Comparison of ENCODE assay signal across 17 cellular contexts in the genomic region with DNA sequence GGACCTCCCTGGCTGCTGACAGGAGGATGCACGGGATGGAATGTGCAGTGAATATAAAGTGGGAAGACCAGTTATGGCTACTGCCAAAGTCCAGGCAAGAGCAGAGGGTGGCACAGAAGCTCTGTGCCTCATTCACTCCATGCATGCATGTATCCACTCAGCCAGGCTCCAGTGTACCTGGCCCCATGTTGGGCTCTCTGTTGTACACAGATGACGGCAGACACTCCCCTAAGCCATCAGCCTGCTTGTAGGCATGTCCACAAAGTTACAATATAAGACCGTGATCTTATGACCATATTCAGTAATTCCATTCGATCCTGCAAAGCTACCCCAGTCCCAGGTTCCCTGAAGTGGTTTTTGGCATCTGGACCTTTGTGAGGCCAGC.
DNase-seq lines count a peak whose midpoint lies in the region; ATAC-seq, FAIRE-seq and TF ChIP-seq lines count a peak whose summit lies in the region.
"Had no signal": no experiment of that assay in that cellular context is flagged by ENCODE, and none has a peak within 500 bp of the region (broad histone marks: within the 10 kb centered on the region; RNA-seq: fewer than 3 reads in every experiment).

No MANE protein-coding gene starts in this region.

- WGBS in esophagus squamous epithelium, 2 donors: 86 to 89% methylated on average over 4 of the region's 4 CpGs

- H3K36me3 ChIP-seq in neutrophil (peaks cover 75% of the 10 kb centered on the region), esophagus squamous epithelium (no peaks in the 10 kb centered on the region)
- H3K36me3 ChIP-seq: BLaER1 had no signal

- no peak for TF ChIP-seq POLR2A in esophagus squamous epithelium (IDR thresholded peaks at IDR 0.05)

- H3K27me3 ChIP-seq in neutrophil: no peaks in the 10 kb centered on the region
- no peaks in the 10 kb centered on the region for H3K27me3 ChIP-seq in esophagus squamous epithelium
- H3K27me3 ChIP-seq: BLaER1 had no signal

- ATAC-seq in HG02678 (IDR thresholded peaks at IDR 0.05; ENCODE audit: unreplicated experiment): no peak

- H3K27ac Mint-ChIP-seq in activated naive CD8-positive, alpha-beta T cell: peak overlapping the region; percentile 22
- H3K27ac Mint-ChIP-seq in activated naive CD8-positive, alpha-beta T cell treated with anti-CD3 and anti-CD28 coated beads for 36 hours: no peak overlapping the region
- H3K27ac Mint-ChIP-seq in endothelial cell (ENCODE audit: unreplicated experiment): no peak overlapping the region
- H3K27ac Mint-ChIP-seq: H9 had no signal

- H3K9me3 Mint-ChIP-seq in activated naive CD8-positive, alpha-beta T cell (ENCODE audit: low read depth): no peaks in the 10 kb centered on the region
- H3K9me3 Mint-ChIP-seq in activated naive CD8-positive, alpha-beta T cell treated with anti-CD3 and anti-CD28 coated beads for 36 hours: peaks cover 2% of the 10 kb centered on the region
- H3K9me3 Mint-ChIP-seq in endothelial cell (ENCODE audit: unreplicated experiment): no peaks in the 10 kb centered on the region
- H3K9me3 Mint-ChIP-seq: CD8-positive, alpha-beta memory T cell; H9 had no signal

- H3K9me3 ChIP-seq in neutrophil (no peaks in the 10 kb centered on the region), esophagus squamous epithelium (no peaks in the 10 kb centered on the region)
- H3K9me3 ChIP-seq: BLaER1 had no signal

- H3K4me3 ChIP-seq in neutrophil (ENCODE audit: low read depth in 1 of 2, low read length in 1 of 2) (no peak overlapping the region), esophagus squamous epithelium (no peak overlapping the region)
- H3K4me3 ChIP-seq: BLaER1 had no signal

- in situ Hi-C loops in GM13977 (cut with MboI; ENCODE audit: low pct_unique_long_range_greater_than_20kb, low sequenced_read_pairs, unreplicated experiment): no loop called here

- FAIRE-seq in urothelium cell line (lab: Jason Lieb, UNC): no peak
- FAIRE-seq: D721Med had no signal

- intact Hi-C loops in esophagus squamous epithelium (cut with DNase I): no loop called here

- peaks cover 20% of the 10 kb centered on the region for H3K36me3 Mint-ChIP-seq in activated naive CD8-positive, alpha-beta T cell
- peaks cover 57% of the 10 kb centered on the region for H3K36me3 Mint-ChIP-seq in activated naive CD8-positive, alpha-beta T cell treated with anti-CD3 and anti-CD28 coated beads for 36 hours
- peaks cover 63% of the 10 kb centered on the region for H3K36me3 Mint-ChIP-seq in endothelial cell (ENCODE audit: low read depth, unreplicated experiment)

- H3K27ac ChIP-seq in neutrophil (peak overlapping the region; percentile 85), esophagus squamous epithelium (no peak overlapping the region)

- peaks cover 64% of the 10 kb centered on the region for H3K4me1 Mint-ChIP-seq in activated naive CD8-positive, alpha-beta T cell (ENCODE audit: low read depth)
- H3K4me1 Mint-ChIP-seq in activated naive CD8-positive, alpha-beta T cell treated with anti-CD3 and anti-CD28 coated beads for 36 hours: peaks cover 64% of the 10 kb centered on the region
- H3K4me1 Mint-ChIP-seq in endothelial cell (ENCODE audit: unreplicated experiment): peaks cover 36% of the 10 kb centered on the region

- no peak for DNase-seq in activated naive CD8-positive, alpha-beta T cell treated with anti-CD3 and anti-CD28 coated beads for 36 hours
- no peak for DNase-seq in endothelial cell (ENCODE audit: low spot score)
- DNase-seq in esophagus squamous epithelium (lab: John Stamatoyannopoulos, UW): no peak
- no peak for DNase-seq in GM13977 (ENCODE audit: low spot score)
- DNase-seq in urothelium cell line (ENCODE audit: low spot score): no peak
- DNase-seq: DMS79, H9, NCI-H1105, NCI-H187 treated with DMSO at 0.1 percent for 48 hours, NCI-H446 treated with DMSO at 0.1 percent for 48 hours, OCI-M1 had no signal

- peaks cover 41 to 60% of the 10 kb centered on the region in 2 experiments for H3K4me1 ChIP-seq in neutrophil (ENCODE audit: control insufficient read depth in 1 of 2, insufficient read depth in 1 of 2, low read depth in 1 of 2, low read length in 1 of 2)
- peaks cover 0 to 40% (median 10%) of the 10 kb centered on the region in 3 donors for H3K4me1 ChIP-seq in esophagus squamous epithelium

- H3K27me3 Mint-ChIP-seq in activated naive CD8-positive, alpha-beta T cell: no peaks in the 10 kb centered on the region
- H3K27me3 Mint-ChIP-seq in activated naive CD8-positive, alpha-beta T cell treated with anti-CD3 and anti-CD28 coated beads for 36 hours: no peaks in the 10 kb centered on the region
- H3K27me3 Mint-ChIP-seq in endothelial cell (ENCODE audit: unreplicated experiment): peaks cover 19% of the 10 kb centered on the region

- TF ChIP-seq CTCF in endothelial cell (IDR thresholded peaks at IDR 0.05; ENCODE audit: unreplicated experiment) (no peak), neutrophil (IDR thresholded peaks at IDR 0.05) (no peak), esophagus squamous epithelium (IDR thresholded peaks at IDR 0.05) (no peak), GM13977 (IDR thresholded peaks at IDR 0.05; ENCODE audit: extremely low read depth, insufficient read depth, missing control alignments) (no peak)

- H3K4me3 Mint-ChIP-seq in activated naive CD8-positive, alpha-beta T cell: no peak overlapping the region
- no peak overlapping the region for H3K4me3 Mint-ChIP-seq in activated naive CD8-positive, alpha-beta T cell treated with anti-CD3 and anti-CD28 coated beads for 36 hours
- peak overlapping the region; percentile 83 for H3K4me3 Mint-ChIP-seq in endothelial cell (ENCODE audit: unreplicated experiment)
- H3K4me3 Mint-ChIP-seq: H9 had no signal
